In genomic region chr4:90982787-90983186, GRCh38 we compare ENCODE assay signal across 26 cellular contexts.
"Had no signal": no experiment of that assay in that cellular context is flagged by ENCODE, and none has a peak within 500 bp of the region (broad histone marks: within the 10 kb centered on the region; RNA-seq: fewer than 3 reads in every experiment).

No MANE protein-coding gene starts in this region.

- H3K4me3 ChIP-seq: ascending aorta, esophagus squamous epithelium, gastroesophageal sphincter, heart right ventricle had no signal

- H3K27ac ChIP-seq: ascending aorta, brain microvascular endothelial cell, epithelial cell of prostate, esophagus squamous epithelium, gastroesophageal sphincter, heart right ventricle had no signal

- DNase-seq: activated CD4-positive, alpha-beta T cell treated with anti-CD3 and anti-CD28 coated beads for 1 hour; activated CD4-positive, alpha-beta T cell treated with anti-CD3 and anti-CD28 coated beads for 4 hours; activated CD4-positive, alpha-beta T cell treated with anti-CD3 and anti-CD28 coated beads, Interleukin-2, amount 50 U/mL, for 1 hour; activated CD4-positive, alpha-beta T cell treated with anti-CD3 and anti-CD28 coated beads, Interleukin-2, amount 50 U/mL, for 48 hours; activated CD8-positive, alpha-beta memory T cell treated with anti-CD3 and anti-CD28 coated beads, Interleukin-2, amount 10 ng/mL, durations not matched to agents 7 days and 5 days; activated CD8-positive, alpha-beta memory T cell treated with anti-CD3 and anti-CD28 coated beads, Interleukin-2, amount 50 U/mL, for 4 hours; activated CD8-positive, alpha-beta T cell treated with anti-CD3 and anti-CD28 coated beads, Interleukin-2, amount 10 ng/mL, durations not matched to agents 7 days and 5 days; activated effector memory CD4-positive, alpha-beta T cell treated with anti-CD3 and anti-CD28 coated beads, Interleukin-2, amount 50 U/mL, for 16 hours; activated naive CD4-positive, alpha-beta T cell treated with anti-CD3 and anti-CD28 coated beads for 36 hours; activated naive CD8-positive, alpha-beta T cell treated with anti-CD3 and anti-CD28 coated beads, Interleukin-2, amount 10 ng/mL, durations not matched to agents 7 days and 5 days; activated T-cell treated with anti-CD3 and anti-CD28 coated beads, Interleukin-2, amount 50 U/mL, for 1 hour; activated T-cell treated with anti-CD3 and anti-CD28 coated beads, Interleukin-2, amount 50 U/mL, for 48 hours; brain microvascular endothelial cell; caudate nucleus; cortex of kidney; dermis blood vessel endothelial cell; effector CD4-positive, alpha-beta T cell; effector memory CD8-positive, alpha-beta T cell; esophagus squamous epithelium; foreskin melanocyte; heart right ventricle; T-helper 1 cell; T-helper 2 cell had no signal

- H3K36me3 ChIP-seq: ascending aorta, brain microvascular endothelial cell, esophagus squamous epithelium, gastroesophageal sphincter, heart right ventricle had no signal

- H3K4me1 ChIP-seq: ascending aorta, esophagus squamous epithelium, gastroesophageal sphincter, heart right ventricle had no signal

- H3K27me3 ChIP-seq: ascending aorta, brain microvascular endothelial cell, esophagus squamous epithelium, gastroesophageal sphincter, heart right ventricle had no signal
